ENCODE assay signal across 9 cellular contexts in the genomic region with DNA sequence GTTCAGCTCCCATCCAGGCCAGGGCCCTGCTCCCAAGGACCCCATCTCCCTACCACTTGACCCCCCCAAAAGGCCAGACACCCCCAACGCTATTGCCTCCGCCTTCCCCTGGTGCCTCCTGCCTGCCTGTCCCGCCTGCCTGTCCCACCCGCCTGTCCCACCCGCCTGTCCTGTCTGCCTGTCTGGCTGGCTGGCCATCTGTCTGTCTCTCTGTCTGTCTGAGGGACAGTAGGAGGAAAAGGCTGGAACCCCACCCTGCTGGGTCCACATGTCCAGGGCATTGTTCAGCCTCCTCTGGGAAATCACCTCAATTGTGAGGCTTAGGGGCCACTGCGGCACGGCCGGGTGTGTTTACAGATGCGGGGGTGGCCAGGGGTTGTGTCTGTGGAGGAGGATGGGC. TPM values are rescaled to one million over a fixed set of nuclear protein-coding genes. Genes with fewer than 3 reads are reported as not detected.
DNase-seq lines count a peak whose midpoint lies in the region; ATAC-seq and TF ChIP-seq lines count a peak whose summit lies in the region.
"Had no signal": no experiment of that assay in that cellular context is flagged by ENCODE, and none has a peak within 500 bp of the region (broad histone marks: within the 10 kb centered on the region; RNA-seq: fewer than 3 reads in every experiment).

No MANE protein-coding gene starts in this region.

- peak overlapping the region; percentile 83 for H2AFZ ChIP-seq in IMR-90 (replicated peaks; ENCODE audit: low read length, poor library complexity)

- H3K4me2 ChIP-seq in IMR-90 (ENCODE audit: low read depth, low read length) = no peak overlapping the region

- H2AK5ac ChIP-seq in IMR-90 (ENCODE audit: low read depth, low read length) = peak overlapping the region; percentile 97

- TF ChIP-seq EP300 in stomach (IDR thresholded peaks at IDR 0.05) = no peak

- no peak for ATAC-seq in IMR-90 (ENCODE audit: low read depth)

- WGBS in IMR-90 (ENCODE audit: extremely low coverage in 2 of 2, insufficient read length in 1 of 2), 2 experiments = 94% methylated on average over 4 of the region's 9 CpGs; no CpG with 5 or more reads in 1 of the 2 experiments
- 70 to 92% (median 83%) methylated on average over 9 of the region's 9 CpGs for WGBS in stomach, 5 donors

- H3K14ac ChIP-seq in IMR-90 (replicated peaks; ENCODE audit: low read depth, low read length) = peak overlapping the region; percentile 82

- no peak overlapping the region; the same call in 1 of the 2 replicates for H3K56ac ChIP-seq in IMR-90 (ENCODE audit: extremely low read depth, insufficient read depth, low read length)

- peak overlapping the region; percentile 84 to 97 for H4K8ac ChIP-seq in IMR-90 (ENCODE audit: low read depth in 2 of 2, low read length in 2 of 2)

- H4K5ac ChIP-seq in IMR-90 (ENCODE audit: low read depth, low read length) = peak overlapping the region; percentile 85; the same call in 1 of the 2 replicates

- dilution Hi-C loops in IMR-90 (cut with HindIII; ENCODE audit: low sequenced_read_pairs, unreplicated experiment) = no loop called here

- no peaks in the 10 kb centered on the region for H3K27me3 ChIP-seq in IMR-90 (ENCODE audit: control insufficient read depth, insufficient read depth, low read length)
- no peaks in the 10 kb centered on the region for H3K27me3 ChIP-seq in stomach
- H3K27me3 ChIP-seq: Peyer's patch had no signal

- peak overlapping the region; percentile 100 for H4K91ac ChIP-seq in IMR-90 (ENCODE audit: insufficient read depth, low read depth, low read length)

- TF ChIP-seq RAD21 in IMR-90 (IDR thresholded peaks at IDR 0.05; ENCODE audit: low read length) = no peak

- no peak overlapping the region for H3K9ac ChIP-seq in IMR-90 (ENCODE audit: low read depth, low read length)

- H3K18ac ChIP-seq in IMR-90 (ENCODE audit: low read depth, low read length) = no peak overlapping the region

- peak overlapping the region; percentile 100 for H3K4ac ChIP-seq in IMR-90 (ENCODE audit: low read depth, low read length)

- no peaks in the 10 kb centered on the region for H4K20me1 ChIP-seq in IMR-90 (ENCODE audit: insufficient read depth, low read length)

- H2BK120ac ChIP-seq in IMR-90 (ENCODE audit: low read depth, low read length) = peak overlapping the region; percentile 100

- no peak for TF ChIP-seq CTCF in IMR-90 (conservative IDR thresholded peaks at IDR 0.05; ENCODE audit: low read depth, low read length)
- no peak for TF ChIP-seq CTCF in stomach (IDR thresholded peaks at IDR 0.05)

- 0 out of 2 replicates have a peak, but pooled peaks cover 3% of the 10 kb centered on the region for H3K9me3 ChIP-seq in IMR-90 (ENCODE audit: control insufficient read depth, insufficient read depth, low read length)
- H3K9me3 ChIP-seq in stomach = peaks cover 0 to 8% (median 5%) of the 10 kb centered on the region in 4 donors
- H3K9me3 ChIP-seq: Peyer's patch had no signal

- H3K79me1 ChIP-seq in IMR-90 (ENCODE audit: low read depth in 1 of 2, low read length in 2 of 2) = peaks cover 0 to 16% of the 10 kb centered on the region in 2 experiments; a peak in 2 of 4 replicates

- TF ChIP-seq POLR2A in IMR-90 (IDR thresholded peaks at IDR 0.05; ENCODE audit: low read depth, low read length) = no peak
- TF ChIP-seq POLR2A in stomach (IDR thresholded peaks at IDR 0.05) = no peak

- peak overlapping the region; percentile 100 for H2BK20ac ChIP-seq in IMR-90 (ENCODE audit: low read depth, low read length)

- peak overlapping the region; percentile 48 for H2AK9ac ChIP-seq in IMR-90 (replicated peaks; ENCODE audit: low read depth, low read length, poor library complexity)

- H2BK15ac ChIP-seq in IMR-90 (ENCODE audit: low read depth, low read length) = peak overlapping the region; percentile 93; the same call in 2 of the 3 replicates

- CTCF ChIA-PET in IMR-90 (lab: Yijun Ruan, JAX) = no interaction called here

- intact Hi-C loops in IMR-90 (cut with micrococcal nuclease) (loop anchor here (10.0 kb wide), 1 partner anchor 317 kb away; no protein-coding TSS in a partner anchor), stomach (cut with DNase I; ENCODE audit: low total_unique reads) (no loop called here)

- H3K27ac ChIP-seq in IMR-90 (ENCODE audit: insufficient read depth, low read length) = peak overlapping the region; percentile 5; the same call in 1 of the 2 replicates
- H3K27ac ChIP-seq in stomach = peak overlapping the region; percentile 32 to 85 (median 71)

- DNase-seq in IMR-90 = no peak
- DNase-seq in dermis blood vessel endothelial cell = peak; percentile 69
- peak; percentile 68 for DNase-seq in mesenteric fat pad (ENCODE audit: low spot score)
- DNase-seq in stomach = no peak
- DNase-seq in occipital lobe (lab: John Stamatoyannopoulos, UW) = no peak
- DNase-seq in AG20443 (ENCODE audit: low spot score) = no peak
- DNase-seq in ecto neural progenitor cell (ENCODE audit: low spot score) = no peak
- DNase-seq: Calu3, Peyer's patch had no signal

- peak overlapping the region; percentile 55; the same call in 1 of the 2 replicates for H3K23ac ChIP-seq in IMR-90 (ENCODE audit: low read depth, low read length)

- H3K36me3 ChIP-seq in IMR-90 (ENCODE audit: control insufficient read depth, insufficient read depth, low read length) = no peaks in the 10 kb centered on the region
- no peaks in the 10 kb centered on the region for H3K36me3 ChIP-seq in stomach
- H3K36me3 ChIP-seq: Peyer's patch had no signal

- no TSS peak for BruUV-seq in IMR-90 (replicated peaks; lab: Mats Ljungman, UMichigan)

- in situ Hi-C loops in IMR-90 (cut with MboI; ENCODE audit: low sequenced_read_pairs) = no loop called here

- H2BK5ac ChIP-seq in IMR-90 (ENCODE audit: low read depth, low read length, poor library complexity, severe bottlenecking) = peak overlapping the region; percentile 68

- H3K4me3 ChIP-seq in IMR-90 (ENCODE audit: insufficient read depth, low read depth, low read length) (no peak overlapping the region), stomach (no peak overlapping the region)
- H3K4me3 ChIP-seq: Peyer's patch had no signal

- POLR2A ChIA-PET in IMR-90 (lab: Charles Lee; ENCODE audit: unreplicated experiment) = no interaction called here

- H3K4me1 ChIP-seq in IMR-90 (ENCODE audit: control insufficient read depth, insufficient read depth, low read length) = peaks cover 36% of the 10 kb centered on the region
- H3K4me1 ChIP-seq in stomach = peaks cover 38 to 53% (median 41%) of the 10 kb centered on the region in 4 donors

- peaks cover 35% of the 10 kb centered on the region for H3K9me1 ChIP-seq in IMR-90 (ENCODE audit: insufficient read depth, low read length)

TF ChIP-seq in IMR-90, 13 proteins besides CTCF, POLR2A, EP300 and RAD21:
- no peak for TF ChIP-seq SMC3 (IDR thresholded peaks at IDR 0.05; ENCODE audit: low read depth, low read length)
- no peak for TF ChIP-seq FOS (IDR thresholded peaks at IDR 0.05; ENCODE audit: low read depth, low read length)
- no peak for TF ChIP-seq RCOR1 (IDR thresholded peaks at IDR 0.05; ENCODE audit: insufficient replicate concordance, low read length)
- no peak for TF ChIP-seq CHD1 (IDR thresholded peaks at IDR 0.05; ENCODE audit: low read depth, low read length)
- TF ChIP-seq, protein P1, sequence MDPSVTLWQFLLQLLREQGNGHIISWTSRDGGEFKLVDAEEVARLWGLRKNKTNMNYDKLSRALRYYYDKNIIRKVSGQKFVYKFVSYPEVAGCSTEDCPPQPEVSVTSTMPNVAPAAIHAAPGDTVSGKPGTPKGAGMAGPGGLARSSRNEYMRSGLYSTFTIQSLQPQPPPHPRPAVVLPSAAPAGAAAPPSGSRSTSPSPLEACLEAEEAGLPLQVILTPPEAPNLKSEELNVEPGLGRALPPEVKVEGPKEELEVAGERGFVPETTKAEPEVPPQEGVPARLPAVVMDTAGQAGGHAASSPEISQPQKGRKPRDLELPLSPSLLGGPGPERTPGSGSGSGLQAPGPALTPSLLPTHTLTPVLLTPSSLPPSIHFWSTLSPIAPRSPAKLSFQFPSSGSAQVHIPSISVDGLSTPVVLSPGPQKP (IDR thresholded peaks at IDR 0.05; ENCODE audit: borderline replicate concordance, low read depth, low read length) = no peak
- no peak for TF ChIP-seq BHLHE40 (IDR thresholded peaks at IDR 0.05; ENCODE audit: low read depth, low read length)
- TF ChIP-seq MXI1 (IDR thresholded peaks at IDR 0.05; ENCODE audit: borderline replicate concordance, low read depth, low read length) = no peak
- no peak for TF ChIP-seq MAFK (IDR thresholded peaks at IDR 0.05; ENCODE audit: low read depth, low read length)
- TF ChIP-seq CEBPB (IDR thresholded peaks at IDR 0.05; ENCODE audit: low read depth, low read length) = no peak
- no peak for TF ChIP-seq MAZ (IDR thresholded peaks at IDR 0.05; ENCODE audit: borderline replicate concordance, low read depth, low read length)
- no peak for TF ChIP-seq RFX5 (IDR thresholded peaks at IDR 0.05; ENCODE audit: low read depth, low read length)
- no peak for TF ChIP-seq NFE2L2 (IDR thresholded peaks at IDR 0.05; ENCODE audit: low read depth, low read length)
- TF ChIP-seq, protein P2, sequence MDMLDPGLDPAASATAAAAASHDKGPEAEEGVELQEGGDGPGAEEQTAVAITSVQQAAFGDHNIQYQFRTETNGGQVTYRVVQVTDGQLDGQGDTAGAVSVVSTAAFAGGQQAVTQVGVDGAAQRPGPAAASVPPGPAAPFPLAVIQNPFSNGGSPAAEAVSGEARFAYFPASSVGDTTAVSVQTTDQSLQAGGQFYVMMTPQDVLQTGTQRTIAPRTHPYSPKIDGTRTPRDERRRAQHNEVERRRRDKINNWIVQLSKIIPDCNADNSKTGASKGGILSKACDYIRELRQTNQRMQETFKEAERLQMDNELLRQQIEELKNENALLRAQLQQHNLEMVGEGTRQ (IDR thresholded peaks at IDR 0.05; ENCODE audit: low read depth, low read length) = no peak

RNA-seq across cellular contexts. Expression of a gene that starts 25.3 kb away (rescaled TPM):
- total RNA-seq in IMR-90 (2012; rRNA removed) (0.56 and 0.90 TPM in 2 replicates), dermis blood vessel endothelial cell (6.4 and 9.5 TPM in 2 replicates), mesenteric fat pad (30.8 TPM), stomach (10 to 100 TPM; 10.1 to 84.6 (median 29.6) TPM), occipital lobe (6.6 TPM)
- polyA plus RNA-seq in IMR-90 (2012; rRNA removed) (3.4 and 3.6 TPM in 2 replicates), stomach (10 to 100 TPM; 28.6 to 46.3 (median 29.8) TPM)
- 1.9 and 2.8 TPM in 2 replicates for polyA plus RNA-seq in IMR-90 (2012; cell fraction: cytosol; rRNA removed)
- 13.5 and 15.7 TPM in 2 replicates for polyA plus RNA-seq in IMR-90 (2012; cell fraction: nucleus; rRNA removed; ENCODE audit: low replicate concordance)

Comparison
In these comparisons a context has a peak if more than half of its experiments do, and no peak if none do; other contexts are left out.
1. DNase-seq: peak in dermis blood vessel endothelial cell (single experiment) and mesenteric fat pad (single experiment); none in IMR-90 (single experiment), stomach (single experiment), occipital lobe (single experiment), AG20443 (single experiment) and ecto neural progenitor cell (single experiment).